ENCODE assay signal across 18 cellular contexts in genomic region chr5:20949636-20950035, GRCh38.
"Had no signal": no experiment of that assay in that cellular context is flagged by ENCODE, and none has a peak within 500 bp of the region (broad histone marks: within the 10 kb centered on the region; RNA-seq: fewer than 3 reads in every experiment).

No MANE protein-coding gene starts in this region.

- H3K9me3 ChIP-seq: adrenal gland, ovary, prostate gland, right atrium auricular region, upper lobe of right lung had no signal

- H3K4me1 Mint-ChIP-seq: naive thymus-derived CD4-positive, alpha-beta T cell; T-cell had no signal

- ATAC-seq: activated CD8-positive, alpha-beta T cell treated with anti-CD3 and anti-CD28 coated beads, Interleukin-2, amount 10 ng/mL, durations not matched to agents 7 days and 5 days; activated naive CD4-positive, alpha-beta T cell treated with anti-CD3 and anti-CD28 coated beads, Interleukin-2, amount 50 U/mL, for 72 hours; heart left ventricle; left colon; naive thymus-derived CD4-positive, alpha-beta T cell; stimulated activated naive CD8-positive, alpha-beta T cell treated with anti-CD3 and anti-CD28 coated beads, Interleukin-15, Interleukin-2, amounts not matched to agents 100 U/mL and 50 U/mL, for 24 hours; T-cell; upper lobe of right lung had no signal

- H3K27ac ChIP-seq: adrenal gland, heart left ventricle, ovary, prostate gland, right atrium auricular region, upper lobe of right lung, WERI-Rb-1 had no signal

- H3K27ac Mint-ChIP-seq: activated CD8-positive, alpha-beta T cell treated with anti-CD3 and anti-CD28 coated beads, Interleukin-2, amount 10 ng/mL, durations not matched to agents 7 days and 5 days; activated naive CD4-positive, alpha-beta T cell treated with anti-CD3 and anti-CD28 coated beads, Interleukin-2, amount 50 U/mL, for 72 hours; activated T-helper 1 cell treated with anti-CD3 and anti-CD28 coated beads, Interleukin-12 subunit alpha, Interleukin-12 subunit beta, Interleukin-2, Interleukin-4 antibody, amounts not matched to agents 30 ng/mL and 10 ng/mL and 1 ng/mL, durations not matched to agents 14 hours and 24 hours and 36 hours; memory B cell; naive thymus-derived CD4-positive, alpha-beta T cell; T-cell had no signal

- H3K4me3 ChIP-seq: adrenal gland, heart left ventricle, ovary, prostate gland, right atrium auricular region, upper lobe of right lung had no signal

- H3K36me3 ChIP-seq: adrenal gland, heart left ventricle, ovary, prostate gland, right atrium auricular region, upper lobe of right lung, WERI-Rb-1 had no signal

- H3K4me1 ChIP-seq: adrenal gland, heart left ventricle, prostate gland, right atrium auricular region, upper lobe of right lung had no signal

- H3K36me3 Mint-ChIP-seq: activated naive CD4-positive, alpha-beta T cell treated with anti-CD3 and anti-CD28 coated beads, Interleukin-2, amount 50 U/mL, for 72 hours; memory B cell; naive thymus-derived CD4-positive, alpha-beta T cell; T-cell had no signal

- DNase-seq: activated CD4-positive, alpha-beta T cell treated with anti-CD3 and anti-CD28 coated beads for 1 hour; activated CD4-positive, alpha-beta T cell treated with anti-CD3 and anti-CD28 coated beads, Interleukin-2, amount 50 U/mL, for 1 hour; activated CD8-positive, alpha-beta T cell treated with anti-CD3 and anti-CD28 coated beads, Interleukin-2, amount 10 ng/mL, durations not matched to agents 7 days and 5 days; adrenal gland; heart left ventricle; left colon; naive thymus-derived CD4-positive, alpha-beta T cell; ovary; stimulated activated CD4-positive, alpha-beta T cell treated with anti-CD3 and anti-CD28 coated beads, Interleukin-4, amount 100 ng/mL, for 24 hours; stimulated activated naive CD8-positive, alpha-beta T cell treated with anti-CD3 and anti-CD28 coated beads, Interleukin-15, Interleukin-2, amounts not matched to agents 100 U/mL and 50 U/mL, for 24 hours; T-cell; upper lobe of right lung; WERI-Rb-1 had no signal

- H3K27me3 ChIP-seq: adrenal gland, heart left ventricle, ovary, right atrium auricular region, upper lobe of right lung had no signal

- H3K4me3 Mint-ChIP-seq: activated CD8-positive, alpha-beta T cell treated with anti-CD3 and anti-CD28 coated beads, Interleukin-2, amount 10 ng/mL, durations not matched to agents 7 days and 5 days; activated T-helper 1 cell treated with anti-CD3 and anti-CD28 coated beads, Interleukin-12 subunit alpha, Interleukin-12 subunit beta, Interleukin-2, Interleukin-4 antibody, amounts not matched to agents 30 ng/mL and 10 ng/mL and 1 ng/mL, durations not matched to agents 14 hours and 24 hours and 36 hours; memory B cell; naive thymus-derived CD4-positive, alpha-beta T cell; T-cell had no signal

- H3K27me3 Mint-ChIP-seq: memory B cell; naive thymus-derived CD4-positive, alpha-beta T cell; T-cell had no signal
